2 cellular contexts compared by ENCODE assay signal in the genomic region with DNA sequence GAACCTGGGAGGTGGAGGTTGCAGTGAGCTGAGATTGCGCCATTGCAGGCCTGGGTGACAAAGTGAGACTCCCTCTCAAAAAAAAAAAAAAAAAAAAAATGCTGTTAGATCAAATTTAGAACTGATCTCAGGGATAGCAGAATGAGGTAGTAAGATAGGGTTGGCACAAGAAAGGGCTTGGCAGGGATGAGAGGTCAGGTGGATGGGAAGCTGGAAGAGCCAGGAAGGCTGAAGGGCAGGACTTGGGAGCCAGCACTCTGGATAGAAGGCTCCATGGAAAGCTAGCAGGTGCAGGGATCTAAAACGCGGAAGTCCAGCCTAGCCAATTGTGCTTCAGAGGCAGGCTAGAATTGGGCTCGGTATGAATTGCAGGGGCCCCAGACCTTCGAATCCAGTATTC.
A peak's percentile ranks its signal among the peaks of the same experiment; 100 is the strongest.
TF ChIP-seq lines count a peak whose summit lies in the region.

No MANE protein-coding gene starts in this region.

TF ChIP-seq in liver, 16 proteins besides CTCF, POLR2A, EP300 and RAD21 (continued from another document):
- TF ChIP-seq, protein P1, sequence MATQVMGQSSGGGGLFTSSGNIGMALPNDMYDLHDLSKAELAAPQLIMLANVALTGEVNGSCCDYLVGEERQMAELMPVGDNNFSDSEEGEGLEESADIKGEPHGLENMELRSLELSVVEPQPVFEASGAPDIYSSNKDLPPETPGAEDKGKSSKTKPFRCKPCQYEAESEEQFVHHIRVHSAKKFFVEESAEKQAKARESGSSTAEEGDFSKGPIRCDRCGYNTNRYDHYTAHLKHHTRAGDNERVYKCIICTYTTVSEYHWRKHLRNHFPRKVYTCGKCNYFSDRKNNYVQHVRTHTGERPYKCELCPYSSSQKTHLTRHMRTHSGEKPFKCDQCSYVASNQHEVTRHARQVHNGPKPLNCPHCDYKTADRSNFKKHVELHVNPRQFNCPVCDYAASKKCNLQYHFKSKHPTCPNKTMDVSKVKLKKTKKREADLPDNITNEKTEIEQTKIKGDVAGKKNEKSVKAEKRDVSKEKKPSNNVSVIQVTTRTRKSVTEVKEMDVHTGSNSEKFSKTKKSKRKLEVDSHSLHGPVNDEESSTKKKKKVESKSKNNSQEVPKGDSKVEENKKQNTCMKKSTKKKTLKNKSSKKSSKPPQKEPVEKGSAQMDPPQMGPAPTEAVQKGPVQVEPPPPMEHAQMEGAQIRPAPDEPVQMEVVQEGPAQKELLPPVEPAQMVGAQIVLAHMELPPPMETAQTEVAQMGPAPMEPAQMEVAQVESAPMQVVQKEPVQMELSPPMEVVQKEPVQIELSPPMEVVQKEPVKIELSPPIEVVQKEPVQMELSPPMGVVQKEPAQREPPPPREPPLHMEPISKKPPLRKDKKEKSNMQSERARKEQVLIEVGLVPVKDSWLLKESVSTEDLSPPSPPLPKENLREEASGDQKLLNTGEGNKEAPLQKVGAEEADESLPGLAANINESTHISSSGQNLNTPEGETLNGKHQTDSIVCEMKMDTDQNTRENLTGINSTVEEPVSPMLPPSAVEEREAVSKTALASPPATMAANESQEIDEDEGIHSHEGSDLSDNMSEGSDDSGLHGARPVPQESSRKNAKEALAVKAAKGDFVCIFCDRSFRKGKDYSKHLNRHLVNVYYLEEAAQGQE (IDR thresholded peaks at IDR 0.05), result peak; percentile 15
- TF ChIP-seq RXRA (IDR thresholded peaks at IDR 0.05) (peak in 1 of 2 donors; percentile 19), EGR1 (IDR thresholded peaks at IDR 0.05; ENCODE audit: low read depth in 2 of 2) (no peak)
TF ChIP-seq in liver: peak in this region for 5.

TF ChIP-seq in HepG2, 621 proteins besides CTCF, POLR2A, EP300 and RAD21 (continued from another document):
- TF ChIP-seq, protein P2, sequence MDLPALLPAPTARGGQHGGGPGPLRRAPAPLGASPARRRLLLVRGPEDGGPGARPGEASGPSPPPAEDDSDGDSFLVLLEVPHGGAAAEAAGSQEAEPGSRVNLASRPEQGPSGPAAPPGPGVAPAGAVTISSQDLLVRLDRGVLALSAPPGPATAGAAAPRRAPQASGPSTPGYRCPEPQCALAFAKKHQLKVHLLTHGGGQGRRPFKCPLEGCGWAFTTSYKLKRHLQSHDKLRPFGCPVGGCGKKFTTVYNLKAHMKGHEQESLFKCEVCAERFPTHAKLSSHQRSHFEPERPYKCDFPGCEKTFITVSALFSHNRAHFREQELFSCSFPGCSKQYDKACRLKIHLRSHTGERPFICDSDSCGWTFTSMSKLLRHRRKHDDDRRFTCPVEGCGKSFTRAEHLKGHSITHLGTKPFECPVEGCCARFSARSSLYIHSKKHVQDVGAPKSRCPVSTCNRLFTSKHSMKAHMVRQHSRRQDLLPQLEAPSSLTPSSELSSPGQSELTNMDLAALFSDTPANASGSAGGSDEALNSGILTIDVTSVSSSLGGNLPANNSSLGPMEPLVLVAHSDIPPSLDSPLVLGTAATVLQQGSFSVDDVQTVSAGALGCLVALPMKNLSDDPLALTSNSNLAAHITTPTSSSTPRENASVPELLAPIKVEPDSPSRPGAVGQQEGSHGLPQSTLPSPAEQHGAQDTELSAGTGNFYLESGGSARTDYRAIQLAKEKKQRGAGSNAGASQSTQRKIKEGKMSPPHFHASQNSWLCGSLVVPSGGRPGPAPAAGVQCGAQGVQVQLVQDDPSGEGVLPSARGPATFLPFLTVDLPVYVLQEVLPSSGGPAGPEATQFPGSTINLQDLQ (CRISPR knock-in tag; IDR thresholded peaks at IDR 0.05), result no peak
- TF ChIP-seq GABPB1 (CRISPR knock-in tag; IDR thresholded peaks at IDR 0.05) (no peak), ZNF207 (IDR thresholded peaks at IDR 0.05; ENCODE audit: borderline replicate concordance) (no peak), ZNF550 (CRISPR knock-in tag; IDR thresholded peaks at IDR 0.05; ENCODE audit: borderline replicate concordance) (no peak), KMT2B (CRISPR knock-in tag; IDR thresholded peaks at IDR 0.05) (no peak), MEF2D (CRISPR knock-in tag; IDR thresholded peaks at IDR 0.05) (no peak), ZSCAN30 (CRISPR knock-in tag; IDR thresholded peaks at IDR 0.05) (no peak), ZNF530 (CRISPR knock-in tag; IDR thresholded peaks at IDR 0.05; ENCODE audit: low read depth) (no peak), FIP1L1 (IDR thresholded peaks at IDR 0.05; ENCODE audit: borderline replicate concordance, insufficient read depth, low read depth, low read length) (no peak), MIER3 (CRISPR knock-in tag; IDR thresholded peaks at IDR 0.05; ENCODE audit: borderline replicate concordance) (no peak), ZNF124 (CRISPR knock-in tag; IDR thresholded peaks at IDR 0.05) (no peak)
- TF ChIP-seq, protein P3, sequence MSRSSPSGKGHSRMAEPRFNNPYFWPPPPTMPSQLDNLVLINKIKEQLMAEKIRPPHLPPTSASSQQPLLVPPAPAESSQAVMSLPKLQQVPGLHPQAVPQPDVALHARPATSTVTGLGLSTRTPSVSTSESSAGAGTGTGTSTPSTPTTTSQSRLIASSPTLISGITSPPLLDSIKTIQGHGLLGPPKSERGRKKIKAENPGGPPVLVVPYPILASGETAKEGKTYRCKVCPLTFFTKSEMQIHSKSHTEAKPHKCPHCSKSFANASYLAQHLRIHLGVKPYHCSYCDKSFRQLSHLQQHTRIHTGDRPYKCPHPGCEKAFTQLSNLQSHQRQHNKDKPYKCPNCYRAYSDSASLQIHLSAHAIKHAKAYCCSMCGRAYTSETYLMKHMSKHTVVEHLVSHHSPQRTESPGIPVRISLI (CRISPR knock-in tag; IDR thresholded peaks at IDR 0.05; ENCODE audit: borderline replicate concordance), result no peak
- TF ChIP-seq, protein P4, sequence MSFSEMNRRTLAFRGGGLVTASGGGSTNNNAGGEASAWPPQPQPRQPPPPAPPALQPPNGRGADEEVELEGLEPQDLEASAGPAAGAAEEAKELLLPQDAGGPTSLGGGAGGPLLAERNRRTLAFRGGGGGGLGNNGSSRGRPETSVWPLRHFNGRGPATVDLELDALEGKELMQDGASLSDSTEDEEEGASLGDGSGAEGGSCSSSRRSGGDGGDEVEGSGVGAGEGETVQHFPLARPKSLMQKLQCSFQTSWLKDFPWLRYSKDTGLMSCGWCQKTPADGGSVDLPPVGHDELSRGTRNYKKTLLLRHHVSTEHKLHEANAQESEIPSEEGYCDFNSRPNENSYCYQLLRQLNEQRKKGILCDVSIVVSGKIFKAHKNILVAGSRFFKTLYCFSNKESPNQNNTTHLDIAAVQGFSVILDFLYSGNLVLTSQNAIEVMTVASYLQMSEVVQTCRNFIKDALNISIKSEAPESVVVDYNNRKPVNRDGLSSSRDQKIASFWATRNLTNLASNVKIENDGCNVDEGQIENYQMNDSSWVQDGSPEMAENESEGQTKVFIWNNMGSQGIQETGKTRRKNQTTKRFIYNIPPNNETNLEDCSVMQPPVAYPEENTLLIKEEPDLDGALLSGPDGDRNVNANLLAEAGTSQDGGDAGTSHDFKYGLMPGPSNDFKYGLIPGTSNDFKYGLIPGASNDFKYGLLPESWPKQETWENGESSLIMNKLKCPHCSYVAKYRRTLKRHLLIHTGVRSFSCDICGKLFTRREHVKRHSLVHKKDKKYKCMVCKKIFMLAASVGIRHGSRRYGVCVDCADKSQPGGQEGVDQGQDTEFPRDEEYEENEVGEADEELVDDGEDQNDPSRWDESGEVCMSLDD (CRISPR knock-in tag; IDR thresholded peaks at IDR 0.05; ENCODE audit: borderline replicate concordance), result no peak
- TF ChIP-seq, protein P5, sequence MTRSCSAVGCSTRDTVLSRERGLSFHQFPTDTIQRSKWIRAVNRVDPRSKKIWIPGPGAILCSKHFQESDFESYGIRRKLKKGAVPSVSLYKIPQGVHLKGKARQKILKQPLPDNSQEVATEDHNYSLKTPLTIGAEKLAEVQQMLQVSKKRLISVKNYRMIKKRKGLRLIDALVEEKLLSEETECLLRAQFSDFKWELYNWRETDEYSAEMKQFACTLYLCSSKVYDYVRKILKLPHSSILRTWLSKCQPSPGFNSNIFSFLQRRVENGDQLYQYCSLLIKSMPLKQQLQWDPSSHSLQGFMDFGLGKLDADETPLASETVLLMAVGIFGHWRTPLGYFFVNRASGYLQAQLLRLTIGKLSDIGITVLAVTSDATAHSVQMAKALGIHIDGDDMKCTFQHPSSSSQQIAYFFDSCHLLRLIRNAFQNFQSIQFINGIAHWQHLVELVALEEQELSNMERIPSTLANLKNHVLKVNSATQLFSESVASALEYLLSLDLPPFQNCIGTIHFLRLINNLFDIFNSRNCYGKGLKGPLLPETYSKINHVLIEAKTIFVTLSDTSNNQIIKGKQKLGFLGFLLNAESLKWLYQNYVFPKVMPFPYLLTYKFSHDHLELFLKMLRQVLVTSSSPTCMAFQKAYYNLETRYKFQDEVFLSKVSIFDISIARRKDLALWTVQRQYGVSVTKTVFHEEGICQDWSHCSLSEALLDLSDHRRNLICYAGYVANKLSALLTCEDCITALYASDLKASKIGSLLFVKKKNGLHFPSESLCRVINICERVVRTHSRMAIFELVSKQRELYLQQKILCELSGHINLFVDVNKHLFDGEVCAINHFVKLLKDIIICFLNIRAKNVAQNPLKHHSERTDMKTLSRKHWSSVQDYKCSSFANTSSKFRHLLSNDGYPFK (CRISPR knock-in tag; IDR thresholded peaks at IDR 0.05; ENCODE audit: borderline replicate concordance), result no peak
- TF ChIP-seq, protein P6, sequence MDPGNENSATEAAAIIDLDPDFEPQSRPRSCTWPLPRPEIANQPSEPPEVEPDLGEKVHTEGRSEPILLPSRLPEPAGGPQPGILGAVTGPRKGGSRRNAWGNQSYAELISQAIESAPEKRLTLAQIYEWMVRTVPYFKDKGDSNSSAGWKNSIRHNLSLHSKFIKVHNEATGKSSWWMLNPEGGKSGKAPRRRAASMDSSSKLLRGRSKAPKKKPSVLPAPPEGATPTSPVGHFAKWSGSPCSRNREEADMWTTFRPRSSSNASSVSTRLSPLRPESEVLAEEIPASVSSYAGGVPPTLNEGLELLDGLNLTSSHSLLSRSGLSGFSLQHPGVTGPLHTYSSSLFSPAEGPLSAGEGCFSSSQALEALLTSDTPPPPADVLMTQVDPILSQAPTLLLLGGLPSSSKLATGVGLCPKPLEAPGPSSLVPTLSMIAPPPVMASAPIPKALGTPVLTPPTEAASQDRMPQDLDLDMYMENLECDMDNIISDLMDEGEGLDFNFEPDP (CRISPR knock-in tag; conservative IDR thresholded peaks at IDR 0.05), result no peak
TF ChIP-seq in HepG2: peak in this region for 0.
